Comparison of ENCODE assay signal across 9 cellular contexts in genomic region chr6:106099235-106099537, GRCh38. TPM values are rescaled to one million over a fixed set of nuclear protein-coding genes. Genes with fewer than 3 reads are reported as not detected.
DNase-seq lines count a peak whose midpoint lies in the region; ATAC-seq, FAIRE-seq and TF ChIP-seq lines count a peak whose summit lies in the region.
"Had no signal": no experiment of that assay in that cellular context is flagged by ENCODE, and none has a peak within 500 bp of the region (broad histone marks: within the 10 kb centered on the region; RNA-seq: fewer than 3 reads in every experiment).

No MANE protein-coding gene starts in this region.

- no peak for FAIRE-seq in astrocyte (lab: Jason Lieb, UNC)

- H3K4me1 Mint-ChIP-seq in astrocyte (ENCODE audit: low read depth, unreplicated experiment) (peaks cover 37% of the 10 kb centered on the region), mesothelial cell of epicardium (peaks cover 32% of the 10 kb centered on the region)

- H3K36me3 Mint-ChIP-seq in astrocyte (ENCODE audit: low read depth, unreplicated experiment) (peaks cover 10% of the 10 kb centered on the region), mesothelial cell of epicardium (no peaks in the 10 kb centered on the region)

- no peak for DNase-seq in AG04449 (ENCODE audit: low read depth, low spot score)
- DNase-seq in HCT116 (ENCODE audit: low read depth, low spot score) = no peak
- DNase-seq in astrocyte (ENCODE audit: low read depth) = no peak
- no peak for DNase-seq in mesothelial cell of epicardium (ENCODE audit: low spot score in 2 of 2, unreplicated experiment in 2 of 2)
- no peak for DNase-seq in activated effector memory CD4-positive, alpha-beta T cell treated with anti-CD3 and anti-CD28 coated beads, Interleukin-2, amount 50 U/mL, for 16 hours
- no peak for DNase-seq in stimulated activated CD4-positive, alpha-beta T cell treated with anti-CD3 and anti-CD28 coated beads, Interleukin-4, amount 100 ng/mL, for 24 hours
- no peak for DNase-seq in stimulated activated naive CD4-positive, alpha-beta T cell (lab: John Stamatoyannopoulos, UW)
- DNase-seq in WERI-Rb-1 = no peak
- DNase-seq: NCI-H345 had no signal

- H3K4me3 Mint-ChIP-seq in astrocyte (ENCODE audit: unreplicated experiment) (peak overlapping the region; percentile 84), mesothelial cell of epicardium (peak overlapping the region; percentile 63)

- H3K27me3 ChIP-seq in HCT116 (ENCODE audit: insufficient read depth, low read length) (no peaks in the 10 kb centered on the region), astrocyte (ENCODE audit: insufficient read depth, low read length) (no peaks in the 10 kb centered on the region), WERI-Rb-1 (ENCODE audit: insufficient read depth, low read depth, severe bottlenecking) (no peaks in the 10 kb centered on the region)

- no peak for TF ChIP-seq CTCF in AG04449 (IDR thresholded peaks at IDR 0.05; ENCODE audit: insufficient read depth, low read length, missing control alignments)
- no peak for TF ChIP-seq CTCF in HCT116 (IDR thresholded peaks at IDR 0.05 in 2 of 3, conservative IDR thresholded peaks at IDR 0.05 in 1 of 3; ENCODE audit: borderline replicate concordance in 1 of 3, insufficient read depth in 1 of 3, low read depth in 2 of 3, low read length in 2 of 3)
- no peak for TF ChIP-seq CTCF in astrocyte (IDR thresholded peaks at IDR 0.05; ENCODE audit: insufficient read depth, low read depth, low read length)
- no peak for TF ChIP-seq CTCF in mesothelial cell of epicardium (IDR thresholded peaks at IDR 0.05; ENCODE audit: unreplicated experiment)
- no peak for TF ChIP-seq CTCF in WERI-Rb-1 (IDR thresholded peaks at IDR 0.05; ENCODE audit: low read depth, low read length)

- H3K36me3 ChIP-seq in HCT116 (ENCODE audit: control insufficient read depth in 1 of 2, insufficient read depth in 2 of 2, low read length in 2 of 2) (no peaks in the 10 kb centered on the region), astrocyte (ENCODE audit: insufficient read depth, low read length) (peaks cover 5% of the 10 kb centered on the region), WERI-Rb-1 (peaks cover 100% of the 10 kb centered on the region)

- no peak for TF ChIP-seq RAD21 in HCT116 (IDR thresholded peaks at IDR 0.05; ENCODE audit: low read depth)

- intact Hi-C loops in HCT116 (cut with micrococcal nuclease) = loop anchor here (10.0 kb wide), 1 partner anchor 346 kb away; no protein-coding TSS in a partner anchor

- no peaks in the 10 kb centered on the region for H3K9me3 Mint-ChIP-seq in astrocyte (ENCODE audit: unreplicated experiment)
- no peaks in the 10 kb centered on the region for H3K9me3 Mint-ChIP-seq in mesothelial cell of epicardium

- H3K4me3 ChIP-seq in AG04449 (ENCODE audit: low read depth, low read length) = peak overlapping the region; percentile 21; the same call in 1 of the 2 replicates
- peak overlapping the region in 1 of 2 experiments; percentile 68; a peak in 1 of 4 replicates for H3K4me3 ChIP-seq in HCT116 (replicated peaks in 1 of 2; ENCODE audit: low read depth in 1 of 2, low read length in 2 of 2)
- no peak overlapping the region for H3K4me3 ChIP-seq in astrocyte (ENCODE audit: insufficient read depth, low read depth, low read length)
- no peak overlapping the region for H3K4me3 ChIP-seq in WERI-Rb-1 (ENCODE audit: low read depth, low read length)

- TF ChIP-seq POLR2A in HCT116 (IDR thresholded peaks at IDR 0.05; ENCODE audit: borderline replicate concordance, extremely low read depth, insufficient read depth, insufficient read length) = no peak

- TSS peak; percentile 77 for BruUV-seq in HCT116 (replicated peaks; lab: Mats Ljungman, UMichigan)

- POLR2A ChIA-PET in AG04449 (lab: Yijun Ruan, JAX) = interaction anchor here (0.9 kb wide), 1 partner anchor 60 kb away, joined by 3 read pairs; no protein-coding TSS in a partner anchor
- POLR2A ChIA-PET in HCT116 (lab: Charles Lee) = interaction anchor here (0.7 kb wide), 1 partner anchor 124 kb away, joined by 3 read pairs; no protein-coding TSS in a partner anchor

- RAD21 ChIA-PET in HCT116 (lab: Charles Lee; ENCODE audit: low non-redundant PET in 1 of 2, low total read pairs in 2 of 2, uncharacterized antibody in 2 of 2, unreplicated experiment in 2 of 2) = no interaction called here

- H3K9me3 ChIP-seq in HCT116 (ENCODE audit: control insufficient read depth in 1 of 2, insufficient read depth in 1 of 2, low read depth in 1 of 2, low read length in 2 of 2) (no peaks in the 10 kb centered on the region), astrocyte (ENCODE audit: insufficient read depth, low read depth, low read length) (no peaks in the 10 kb centered on the region), WERI-Rb-1 (ENCODE audit: severe bottlenecking) (no peaks in the 10 kb centered on the region)

- H3K9me2 ChIP-seq in HCT116 (ENCODE audit: insufficient read depth) = no peaks in the 10 kb centered on the region

- H3K9ac ChIP-seq in HCT116 (ENCODE audit: low read length) (no peak overlapping the region), astrocyte (ENCODE audit: low read length) (no peak overlapping the region)

- H2AFZ ChIP-seq in HCT116 (ENCODE audit: low read depth, low read length, poor library complexity, severe bottlenecking) (peak overlapping the region; percentile 99), astrocyte (ENCODE audit: low read depth, low read length) (no peak overlapping the region)

- H3K79me2 ChIP-seq in HCT116 (ENCODE audit: insufficient read depth, low read length) (no peaks in the 10 kb centered on the region), astrocyte (ENCODE audit: insufficient read depth, low read length) (no peaks in the 10 kb centered on the region)

- CTCF ChIA-PET in AG04449 (lab: Yijun Ruan, JAX) (interaction anchor here (0.7 to 9.4 kb wide), 5 partner anchors 9 to 218 kb away, joined by 3 to 99 read pairs (median 3); no protein-coding TSS in a partner anchor), HCT116 (lab: Charles Lee) (interaction anchor here (1.2 to 1.9 kb wide), 2 partner anchors 13 to 124 kb away, joined by 3 to 4 read pairs; partner anchors contain the start of gene PRDM1)

- H3K4me2 ChIP-seq in HCT116 (ENCODE audit: low read length) = peak overlapping the region; percentile 95
- peak overlapping the region; percentile 84 for H3K4me2 ChIP-seq in astrocyte (ENCODE audit: low read length)

- H3K27ac ChIP-seq in HCT116 (ENCODE audit: low read depth, low read length) (peak overlapping the region; percentile 67; the same call in 1 of the 2 replicates), astrocyte (ENCODE audit: low read depth, low read length) (no peak overlapping the region), WERI-Rb-1 (no peak overlapping the region)

- ATAC-seq in HCT116 = no peak

- peaks cover 19 to 39% of the 10 kb centered on the region in 2 experiments; a peak in 3 of 4 replicates for H3K4me1 ChIP-seq in HCT116 (ENCODE audit: control insufficient read depth in 1 of 2, insufficient read depth in 2 of 2, low read length in 2 of 2)
- H3K4me1 ChIP-seq in astrocyte (ENCODE audit: insufficient read depth, low read length) = peaks cover 18% of the 10 kb centered on the region

- H4K20me1 ChIP-seq in HCT116 (ENCODE audit: insufficient read depth) (no peaks in the 10 kb centered on the region), astrocyte (ENCODE audit: insufficient read depth, low read length) (no peaks in the 10 kb centered on the region)

- H3K27ac Mint-ChIP-seq in astrocyte (ENCODE audit: unreplicated experiment) = peak overlapping the region; percentile 97
- no peak overlapping the region for H3K27ac Mint-ChIP-seq in mesothelial cell of epicardium

- H3K27me3 Mint-ChIP-seq in astrocyte (ENCODE audit: low read depth, unreplicated experiment) (no peaks in the 10 kb centered on the region), mesothelial cell of epicardium (ENCODE audit: low read depth) (peaks cover 44% of the 10 kb centered on the region)

TF ChIP-seq in HCT116, 20 proteins besides CTCF, POLR2A, EP300 and RAD21 (continues in another document):
- no peak for TF ChIP-seq EZH2 (IDR thresholded peaks at IDR 0.05)
- no peak for TF ChIP-seq CEBPB (IDR thresholded peaks at IDR 0.05; ENCODE audit: low read depth)
- TF ChIP-seq FOSL1 (IDR thresholded peaks at IDR 0.05; ENCODE audit: low read depth) = no peak
- no peak for TF ChIP-seq SP1 (IDR thresholded peaks at IDR 0.05; ENCODE audit: low read depth)
- no peak for TF ChIP-seq TCF7L2 (IDR thresholded peaks at IDR 0.05; ENCODE audit: borderline replicate concordance, extremely low read depth, insufficient read depth, insufficient read length)
- TF ChIP-seq SRF (IDR thresholded peaks at IDR 0.05; ENCODE audit: low read depth) = no peak
- TF ChIP-seq ZFX (IDR thresholded peaks at IDR 0.05) = no peak
- TF ChIP-seq SIN3A (IDR thresholded peaks at IDR 0.05; ENCODE audit: low read depth) = no peak
- TF ChIP-seq YY1 (IDR thresholded peaks at IDR 0.05; ENCODE audit: extremely low read depth, insufficient replicate concordance, low read depth, low read length) = no peak
- no peak for TF ChIP-seq MAX (IDR thresholded peaks at IDR 0.05)
- TF ChIP-seq JUND (IDR thresholded peaks at IDR 0.05) = no peak
- no peak for TF ChIP-seq POLR2AphosphoS5 (IDR thresholded peaks at IDR 0.05; ENCODE audit: low read depth, low read length)
- no peak for TF ChIP-seq EGR1 (IDR thresholded peaks at IDR 0.05; ENCODE audit: low read depth)
- TF ChIP-seq ZBTB33 (IDR thresholded peaks at IDR 0.05; ENCODE audit: extremely low read depth, insufficient replicate concordance, low read length) = no peak

RNA-seq across cellular contexts. Expression of gene PRDM1, which starts 13.1 kb away (rescaled TPM):
- 3.4 TPM for total RNA-seq in HCT116 (2021; ENCODE audit: unreplicated experiment)
- polyA plus RNA-seq in HCT116 (2012) = 1.3 and 2.6 TPM in 2 replicates
- 10.5 and 11.4 TPM in 2 replicates for total RNA-seq in astrocyte
- total RNA-seq in mesothelial cell of epicardium = 1.5 to 2.3 TPM (median 1.9 TPM) in 3 replicates
